ENCODE assay signal across 17 cellular contexts in the genomic region with DNA sequence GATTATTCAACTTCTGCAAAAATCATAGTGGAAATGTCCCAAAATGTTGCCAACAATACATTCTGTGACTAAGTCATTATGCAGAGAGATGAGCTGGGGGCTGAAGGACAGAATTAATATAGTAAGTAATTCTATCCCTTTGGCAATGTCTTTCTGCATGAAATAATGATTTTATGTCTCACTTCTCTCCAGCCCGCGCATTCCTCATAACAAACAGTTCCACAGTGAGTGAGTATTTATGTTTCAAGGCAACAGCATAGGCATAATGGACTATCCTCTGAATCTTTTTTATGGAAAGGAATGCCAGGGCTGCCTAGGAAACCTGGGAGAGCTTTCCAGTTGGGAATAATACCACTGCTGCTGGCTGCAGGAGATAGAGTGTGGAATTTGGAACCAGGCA.
A peak's percentile ranks its signal among the peaks of the same experiment; 100 is the strongest.
DNase-seq lines count a peak whose midpoint lies in the region.
"Had no signal": no experiment of that assay in that cellular context is flagged by ENCODE, and none has a peak within 500 bp of the region (broad histone marks: within the 10 kb centered on the region; RNA-seq: fewer than 3 reads in every experiment).

No MANE protein-coding gene starts in this region.

- intact Hi-C loops in head of caudate nucleus (cut with DNase I): no loop called here

- DNase-seq in Ammon's horn (ENCODE audit: low spot score) (peak; percentile 13), head of caudate nucleus (peak in 22 of 42 donors; percentile 1 to 63 (median 20)), left kidney (ENCODE audit: low read depth, low spot score) (peak; percentile 5), occipital lobe (lab: John Stamatoyannopoulos, UW) (peak; percentile 28), NCI-H1105 treated with DMSO at 0.1 percent for 48 hours (lab: John Stamatoyannopoulos, UW) (no peak), NCI-H510A treated with DMSO at 0.1 percent for 48 hours (lab: John Stamatoyannopoulos, UW) (no peak), DMS153 (lab: John Stamatoyannopoulos, UW) (no peak)
- DNase-seq in activated CD8-positive, alpha-beta memory T cell treated with anti-CD3 and anti-CD28 coated beads, Interleukin-2, amount 50 U/mL, for 4 hours: no peak
- DNase-seq: BE2C; CD4-positive, alpha-beta T cell; CD8-positive, alpha-beta memory T cell; DMS 273 treated with DMSO at 0.1 percent for 48 hours; DMS53; DMS79 treated with DMSO at 0.1 percent for 48 hours; GF-D8; GOT3; HCEC 1CT had no signal

Comparison
In these comparisons a context has a peak if more than half of its experiments do, and no peak if none do; other contexts are left out.
1. DNase-seq: peak in Ammon's horn (single experiment), head of caudate nucleus (22 of 42), left kidney (single experiment) and occipital lobe (single experiment); none in NCI-H1105 treated with DMSO at 0.1 percent for 48 hours (single experiment), NCI-H510A treated with DMSO at 0.1 percent for 48 hours (single experiment), activated CD8-positive, alpha-beta memory T cell treated with anti-CD3 and anti-CD28 coated beads, Interleukin-2, amount 50 U/mL, for 4 hours (single experiment) and DMS153 (single experiment).